In the genomic region with DNA sequence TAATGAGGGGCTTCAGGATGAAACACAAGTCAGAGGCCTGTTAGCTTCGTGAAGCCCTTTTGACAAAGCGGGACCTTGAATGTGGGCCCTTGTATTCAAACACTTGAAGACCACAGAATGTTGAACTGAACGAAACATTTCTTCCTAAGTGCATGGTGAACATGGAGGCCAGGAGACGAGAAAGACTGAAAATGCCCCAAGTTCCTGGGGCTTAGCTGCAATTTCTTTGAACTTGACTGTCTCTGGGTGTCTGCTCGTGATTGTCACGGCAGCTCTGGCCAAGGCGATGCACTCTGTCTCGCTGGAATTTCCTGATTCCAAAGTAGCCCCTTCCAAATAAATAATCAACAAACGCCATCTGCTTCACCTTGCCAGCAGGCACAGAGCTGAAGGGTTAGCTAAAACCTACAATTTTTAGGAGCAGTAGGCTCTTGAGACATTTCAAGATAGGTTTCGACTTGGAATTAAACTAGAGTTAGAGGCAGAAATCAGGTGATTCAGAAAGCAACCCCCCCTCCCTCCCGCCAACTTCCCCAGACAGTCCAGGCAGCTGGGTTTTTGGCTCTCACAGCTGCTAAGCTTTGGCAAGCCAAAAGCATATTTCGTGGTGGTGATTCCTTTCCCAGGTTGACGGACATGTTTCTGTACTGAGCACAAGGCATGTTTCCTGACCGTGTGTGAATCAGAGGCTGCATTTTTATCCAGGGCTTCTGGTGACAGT, we compare ENCODE assay signal across 8 cellular contexts. TPM values are rescaled to one million over a fixed set of nuclear protein-coding genes. Genes with fewer than 3 reads are reported as not detected.
DNase-seq lines count a peak whose midpoint lies in the region; TF ChIP-seq lines count a peak whose summit lies in the region.

No MANE protein-coding gene starts in this region.

- H3K36me3 ChIP-seq in OCI-LY3 (replicated peaks; ENCODE audit: low read depth, low read length): no peaks in the 10 kb centered on the region
- no peaks in the 10 kb centered on the region for H3K36me3 ChIP-seq in mucosa of rectum (ENCODE audit: control insufficient read depth in 2 of 2, insufficient read depth in 2 of 2, low read length in 2 of 2)
- H3K36me3 ChIP-seq in uterus: no peaks in the 10 kb centered on the region

- H2AFZ ChIP-seq in OCI-LY3 (ENCODE audit: low read depth, low read length): peak overlapping the region; percentile 25

- peak overlapping the region; percentile 1; the same call in 1 of the 2 replicates for H3K27ac ChIP-seq in OCI-LY3 (ENCODE audit: low read length)
- peak overlapping the region; percentile 88 to 95 for H3K27ac ChIP-seq in mucosa of rectum (ENCODE audit: low read depth in 2 of 2, low read length in 2 of 2)
- peak overlapping the region; percentile 94 to 100 for H3K27ac ChIP-seq in uterus

- no peak for TF ChIP-seq CTCF in OCI-LY3 (IDR thresholded peaks at IDR 0.05; ENCODE audit: low read depth, low read length)
- TF ChIP-seq CTCF in uterus (IDR thresholded peaks at IDR 0.05): no peak

- peaks cover 56% of the 10 kb centered on the region for H3K4me1 ChIP-seq in OCI-LY3 (ENCODE audit: low read length)
- peaks cover 66 to 73% of the 10 kb centered on the region in 2 donors for H3K4me1 ChIP-seq in mucosa of rectum (ENCODE audit: control insufficient read depth in 2 of 2, insufficient read depth in 2 of 2, low read length in 2 of 2)
- H3K4me1 ChIP-seq in uterus: peaks cover 44 to 58% of the 10 kb centered on the region in 2 donors

- peak overlapping the region; percentile 35 for H3K4me2 ChIP-seq in OCI-LY3 (ENCODE audit: low read length)

- H3K9me3 ChIP-seq in OCI-LY3 (ENCODE audit: insufficient read depth, low read length) (no peaks in the 10 kb centered on the region), mucosa of rectum (ENCODE audit: control insufficient read depth in 2 of 2, low read length in 2 of 2) (no peaks in the 10 kb centered on the region), uterus (no peaks in the 10 kb centered on the region)

- intact Hi-C loops in uterus (cut with DNase I; ENCODE audit: low total_unique reads): no loop called here

- no peaks in the 10 kb centered on the region for H4K20me1 ChIP-seq in OCI-LY3 (ENCODE audit: insufficient read depth, low read length)

- H3K27me3 ChIP-seq in OCI-LY3 (ENCODE audit: low read depth, low read length) (peaks cover 34% of the 10 kb centered on the region), mucosa of rectum (ENCODE audit: control insufficient read depth in 2 of 2, insufficient read depth in 2 of 2, low read length in 2 of 2) (no peaks in the 10 kb centered on the region), uterus (no peaks in the 10 kb centered on the region)

- H3K4me3 ChIP-seq in OCI-LY3 (ENCODE audit: low read length) (no peak overlapping the region), mucosa of rectum (ENCODE audit: low read length in 2 of 2) (no peak overlapping the region), uterus (no peak overlapping the region)

- no peak for TF ChIP-seq POLR2A in uterus (IDR thresholded peaks at IDR 0.05)

- H3K9ac ChIP-seq in OCI-LY3 (ENCODE audit: low read length): peak overlapping the region; percentile 3; the same call in 1 of the 2 replicates
- peak overlapping the region; percentile 15 to 48 for H3K9ac ChIP-seq in mucosa of rectum (ENCODE audit: low read depth in 1 of 2, low read length in 2 of 2)

- H3K79me2 ChIP-seq in OCI-LY3 (ENCODE audit: low read length): no peaks in the 10 kb centered on the region

- DNase-seq in NCI-H2107 treated with DMSO at 0.1 percent for 48 hours (lab: John Stamatoyannopoulos, UW; ENCODE audit: unreplicated experiment) (peak; percentile 76), NCI-H2107 (lab: John Stamatoyannopoulos, UW) (no peak), dermis blood vessel endothelial cell (peak; percentile 94), uterus (peak; percentile 72 to 80), ecto neural progenitor cell (ENCODE audit: low spot score) (no peak)
- DNase-seq in stimulated activated CD4-positive, alpha-beta T cell treated with anti-CD3 and anti-CD28 coated beads, Interleukin-12 subunit alpha, Interleukin-12 subunit beta, amount 100 ng/mL, for 4 hours: no peak

RNA-seq across cellular contexts. Expression of gene IRF2BPL, which starts 13.5 kb away (rescaled TPM):
- total RNA-seq in dermis blood vessel endothelial cell (11.6 and 17.9 TPM in 2 replicates), uterus (10 to 100 TPM; 15.6 to 60.8 (median 36.6) TPM)

RNA-seq across cellular contexts. Expression of gene CIPC, which starts 56.1 kb away (rescaled TPM):
- total RNA-seq in dermis blood vessel endothelial cell: 13.5 and 14.1 TPM in 2 replicates
- total RNA-seq in uterus: 10 to 100 TPM in 3 of 4 donors, 1 to 10 TPM in 1; 8.2 to 71.8 (median 28.1) TPM

Comparison
In these comparisons a context has a peak if more than half of its experiments do, and no peak if none do; other contexts are left out.
1. DNase-seq: peak in NCI-H2107 treated with DMSO at 0.1 percent for 48 hours (single experiment), dermis blood vessel endothelial cell (single experiment) and uterus (2 of 2); none in NCI-H2107 (single experiment), ecto neural progenitor cell (single experiment) and stimulated activated CD4-positive, alpha-beta T cell treated with anti-CD3 and anti-CD28 coated beads, Interleukin-12 subunit alpha, Interleukin-12 subunit beta, amount 100 ng/mL, for 4 hours (single experiment).
2. H3K27ac ChIP-seq: peak in every context shown above with its lines; median percentile 97 in uterus; 92 in mucosa of rectum; 1 in OCI-LY3.